5 cellular contexts compared by ENCODE assay signal in the genomic region with DNA sequence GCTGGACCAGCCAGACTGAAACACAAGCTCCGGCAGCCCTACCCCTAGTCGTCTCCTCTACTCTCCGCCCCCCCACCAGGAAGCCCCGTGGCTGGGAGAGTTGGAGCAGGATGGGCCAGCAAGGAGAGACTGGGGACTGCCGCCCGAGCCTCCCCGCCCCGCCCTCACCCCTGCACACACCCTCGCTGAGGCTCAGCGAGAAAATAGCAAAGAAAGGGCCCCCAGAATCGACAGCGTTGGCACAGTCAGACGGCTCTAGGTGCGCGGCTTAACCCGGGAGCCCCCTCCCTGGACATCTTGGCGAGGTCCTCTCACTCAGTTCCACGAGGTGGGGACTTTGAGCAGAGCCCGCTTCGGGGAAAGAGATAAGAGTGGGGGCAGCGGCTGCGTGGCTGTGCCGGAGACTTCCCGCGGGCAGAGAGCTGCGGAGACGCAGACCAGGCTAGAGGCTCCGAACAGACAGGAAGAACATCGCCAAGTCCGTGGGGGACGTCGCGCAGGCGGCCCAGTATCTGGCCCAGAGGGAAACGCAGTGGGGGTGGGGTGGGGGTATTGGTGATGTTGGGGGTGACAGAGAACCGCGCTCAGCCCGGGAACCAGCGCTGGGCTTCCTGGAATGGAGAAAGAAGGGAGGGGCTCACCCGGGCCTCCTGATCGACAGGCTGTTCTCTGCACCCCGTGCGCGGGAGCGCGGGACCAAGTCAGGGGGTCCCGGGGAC. TPM values are rescaled to one million over a fixed set of nuclear protein-coding genes. Genes with fewer than 3 reads are reported as not detected.
DNase-seq lines count a peak whose midpoint lies in the region; ATAC-seq and TF ChIP-seq lines count a peak whose summit lies in the region.

No MANE protein-coding gene starts in this region.

- H3K4me3 ChIP-seq in SJCRH30 (peak overlapping the region; percentile 72), gastroesophageal sphincter (peak overlapping the region; percentile 34 to 78), suprapubic skin (peak overlapping the region; percentile 61)

- no peak for TF ChIP-seq CTCF in gastroesophageal sphincter (IDR thresholded peaks at IDR 0.05)
- no peak for TF ChIP-seq CTCF in suprapubic skin (IDR thresholded peaks at IDR 0.05)

- TF ChIP-seq EP300 in gastroesophageal sphincter (IDR thresholded peaks at IDR 0.05) (no peak), suprapubic skin (IDR thresholded peaks at IDR 0.05) (no peak)

- H3K4me1 ChIP-seq in SJCRH30, result no peaks in the 10 kb centered on the region
- peaks cover 0 to 42% (median 14%) of the 10 kb centered on the region in 3 donors for H3K4me1 ChIP-seq in gastroesophageal sphincter
- peaks cover 51% of the 10 kb centered on the region for H3K4me1 ChIP-seq in suprapubic skin

- no peaks in the 10 kb centered on the region for H3K36me3 ChIP-seq in SJCRH30
- H3K36me3 ChIP-seq in gastroesophageal sphincter, result no peaks in the 10 kb centered on the region
- no peaks in the 10 kb centered on the region for H3K36me3 ChIP-seq in suprapubic skin

- WGBS in gastroesophageal sphincter (ENCODE audit: low coverage in 1 of 2), 2 donors, result 0% methylated on average over 8 of the region's 47 CpGs; no CpG with 5 or more reads in 1 of the 2 donors
- 3% methylated on average over 10 of the region's 47 CpGs for WGBS in suprapubic skin

- DNase-seq in SJCRH30, result peak; percentile 48 to 57
- peak in 1 of 2 donors; percentile 81 for DNase-seq in suprapubic skin (ENCODE audit: low spot score in 2 of 2)
- DNase-seq in NCI-H345 (lab: John Stamatoyannopoulos, UW), result no peak

- TF ChIP-seq POLR2A in gastroesophageal sphincter (IDR thresholded peaks at IDR 0.05) (no peak), suprapubic skin (IDR thresholded peaks at IDR 0.05) (no peak)

- no peaks in the 10 kb centered on the region for H3K27me3 ChIP-seq in SJCRH30
- H3K27me3 ChIP-seq in gastroesophageal sphincter, result no peaks in the 10 kb centered on the region
- no peaks in the 10 kb centered on the region for H3K27me3 ChIP-seq in suprapubic skin

- H3K27ac ChIP-seq in SJCRH30, result no peak overlapping the region
- peak overlapping the region in 3 of 4 donors; percentile 89 to 90 (median 90) for H3K27ac ChIP-seq in gastroesophageal sphincter
- peak overlapping the region; percentile 71 for H3K27ac ChIP-seq in suprapubic skin

- ATAC-seq in gastroesophageal sphincter, result no peak
- ATAC-seq in GM21737 (IDR thresholded peaks at IDR 0.05; ENCODE audit: unreplicated experiment), result no peak

- H3K9me3 ChIP-seq in SJCRH30 (replicated peaks) (no peaks in the 10 kb centered on the region), gastroesophageal sphincter (no peaks in the 10 kb centered on the region), suprapubic skin (no peaks in the 10 kb centered on the region)

RNA-seq across cellular contexts. Expression of gene TRIM7, which starts 1.0 kb away (rescaled TPM):
- total RNA-seq in SJCRH30 (2014; rRNA removed; shearing (Covaris generic)), result 6.9 and 9.0 TPM in 2 replicates
- total RNA-seq in gastroesophageal sphincter, result 10 to 100 TPM in 1 of 4 donors, 1 to 10 TPM in 3; 3.0 to 11.0 (median 4.7) TPM
- 10 to 100 TPM; 52.0 to 79.0 (median 69.4) TPM for total RNA-seq in suprapubic skin

RNA-seq across cellular contexts. Expression of gene TRIM41, which starts 19.1 kb away (rescaled TPM):
- total RNA-seq in SJCRH30 (2014; rRNA removed; shearing (Covaris generic)), result 15.2 and 17.8 TPM in 2 replicates
- total RNA-seq in gastroesophageal sphincter (10 to 100 TPM in 3 of 4 donors, 1 to 10 TPM in 1; 9.7 to 17.6 (median 12.1) TPM), suprapubic skin (10 to 100 TPM; 13.3 to 23.3 (median 16.2) TPM)

RNA-seq across cellular contexts. Expression of gene RACK1, which starts 39.7 kb away (rescaled TPM):
- 5,838 and 6,264 TPM in 2 replicates for total RNA-seq in SJCRH30 (2014; rRNA removed; shearing (Covaris generic))
- total RNA-seq in gastroesophageal sphincter (1,000 to 10,000 TPM; 1,300 to 1,812 (median 1,580) TPM), suprapubic skin (1,000 to 10,000 TPM; 2,440 to 4,496 (median 3,996) TPM)

RNA-seq across cellular contexts. Expression of gene OR2V2, which starts 56.6 kb away (rescaled TPM):
- total RNA-seq in SJCRH30 (2014; rRNA removed; shearing (Covaris generic)), result not detected in 2 replicates
- under 1 TPM in 1 of 4 donors, not detected in 3; 0.08 TPM for total RNA-seq in gastroesophageal sphincter
- total RNA-seq in suprapubic skin, result not detected

RNA-seq across cellular contexts. Expression of gene TRIM52, which starts 56.9 kb away (rescaled TPM):
- 5.3 and 7.9 TPM in 2 replicates for total RNA-seq in SJCRH30 (2014; rRNA removed; shearing (Covaris generic))
- total RNA-seq in gastroesophageal sphincter (10 to 100 TPM; 15.9 to 34.7 (median 22.2) TPM), suprapubic skin (10 to 100 TPM in 2 of 4 donors, 1 to 10 TPM in 2; 6.7 to 15.4 (median 10.1) TPM)
